Comparison of ENCODE assay signal across 8 cellular contexts in the genomic region with DNA sequence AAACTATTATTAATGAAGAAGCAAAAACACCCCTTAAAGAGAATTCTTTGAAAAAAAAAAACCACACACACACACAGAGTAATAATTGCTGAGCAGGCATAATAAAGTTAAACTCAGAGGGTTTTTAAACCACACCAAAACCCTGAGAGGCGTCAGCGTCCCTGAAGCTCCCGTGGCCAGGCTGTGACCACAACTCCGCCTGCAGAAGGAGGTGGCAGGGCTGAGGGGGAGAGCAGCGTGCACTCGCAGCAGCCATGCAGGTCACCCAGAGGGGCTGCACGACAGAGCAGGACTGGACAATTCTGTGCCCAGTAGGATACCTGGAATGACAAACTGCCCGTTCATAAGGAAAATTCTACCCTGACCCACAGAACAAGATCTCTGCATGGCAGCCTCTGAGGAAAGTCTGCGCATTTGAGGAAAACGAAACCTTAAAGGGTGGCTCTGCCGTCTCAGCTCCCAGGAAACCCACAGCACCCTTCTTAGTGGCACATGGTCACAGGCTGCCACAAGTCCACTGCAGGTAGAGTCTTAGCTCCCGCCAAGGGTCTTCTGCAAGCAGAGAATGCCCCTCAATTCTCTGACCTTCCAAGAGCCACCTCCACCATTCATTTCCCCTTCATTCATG. TPM values are rescaled to one million over a fixed set of nuclear protein-coding genes. Genes with fewer than 3 reads are reported as not detected.
DNase-seq lines count a peak whose midpoint lies in the region; ATAC-seq, FAIRE-seq and TF ChIP-seq lines count a peak whose summit lies in the region.

No MANE protein-coding gene starts in this region.

- H3K36me3 Mint-ChIP-seq in naive thymus-derived CD8-positive, alpha-beta T cell: no peaks in the 10 kb centered on the region
- H3K36me3 Mint-ChIP-seq in endothelial cell (ENCODE audit: low read depth, unreplicated experiment): no peaks in the 10 kb centered on the region

- DNase-seq in RCC 7860 (ENCODE audit: low spot score): peak; percentile 13
- no peak for DNase-seq in astrocyte of the cerebellum (ENCODE audit: low read depth)
- peak in 7 of 10 donors; percentile 4 to 49 (median 39) for DNase-seq in naive thymus-derived CD8-positive, alpha-beta T cell
- peak in 1 of 2 donors; percentile 10 for DNase-seq in tibial nerve (ENCODE audit: low spot score in 2 of 2)
- DNase-seq in NCI-H2081 treated with DMSO at 0.1 percent for 48 hours (lab: John Stamatoyannopoulos, UW): no peak
- no peak for DNase-seq in KG1 (lab: John Stamatoyannopoulos, UW)
- DNase-seq in endothelial cell (ENCODE audit: low spot score): no peak

- no peak for TF ChIP-seq POLR2A in tibial nerve (IDR thresholded peaks at IDR 0.05)

- peak; percentile 75 for FAIRE-seq in RCC 7860 (lab: Jason Lieb, UNC)

- TF ChIP-seq EP300 in tibial nerve (IDR thresholded peaks at IDR 0.05): no peak

- H3K27me3 Mint-ChIP-seq in naive thymus-derived CD8-positive, alpha-beta T cell: peaks cover 0 to 4% (median 2%) of the 10 kb centered on the region in 5 donors
- H3K27me3 Mint-ChIP-seq in endothelial cell (ENCODE audit: unreplicated experiment): peaks cover 1% of the 10 kb centered on the region

- no peak overlapping the region for H3K4me3 Mint-ChIP-seq in naive thymus-derived CD8-positive, alpha-beta T cell
- no peak overlapping the region for H3K4me3 Mint-ChIP-seq in endothelial cell (ENCODE audit: unreplicated experiment)

- in situ Hi-C loops in astrocyte of the cerebellum (cut with HindIII; ENCODE audit: low sequenced_read_pairs): no loop called here

- peak overlapping the region in 3 of 10 donors; percentile 18 to 23 (median 19) for H3K27ac Mint-ChIP-seq in naive thymus-derived CD8-positive, alpha-beta T cell
- no peak overlapping the region for H3K27ac Mint-ChIP-seq in endothelial cell (ENCODE audit: unreplicated experiment)

- no peaks in the 10 kb centered on the region for H3K4me1 ChIP-seq in tibial nerve

- H3K4me3 ChIP-seq in astrocyte of the cerebellum (ENCODE audit: low read depth, low read length) (peak overlapping the region; percentile 17), tibial nerve (peak overlapping the region in 3 of 4 donors; percentile 20 to 35 (median 24))

- H3K4me1 Mint-ChIP-seq in naive thymus-derived CD8-positive, alpha-beta T cell: peaks cover 5 to 11% (median 7%) of the 10 kb centered on the region in 4 donors
- peaks cover 12% of the 10 kb centered on the region for H3K4me1 Mint-ChIP-seq in endothelial cell (ENCODE audit: unreplicated experiment)

- H3K9me3 Mint-ChIP-seq in naive thymus-derived CD8-positive, alpha-beta T cell: no peaks in the 10 kb centered on the region
- H3K9me3 Mint-ChIP-seq in endothelial cell (ENCODE audit: unreplicated experiment): no peaks in the 10 kb centered on the region

- 42 to 66% methylated on average over 11 to 12 of the region's 12 CpGs for WGBS in tibial nerve, 2 donors

- ATAC-seq in GM19324 (IDR thresholded peaks at IDR 0.05; ENCODE audit: low FRiP score, unreplicated experiment): peak; percentile 62
- ATAC-seq in naive thymus-derived CD8-positive, alpha-beta T cell: peak; percentile 82 to 91

- no peak for TF ChIP-seq CTCF in astrocyte of the cerebellum (IDR thresholded peaks at IDR 0.05; ENCODE audit: low read depth, low read length, missing control alignments)
- TF ChIP-seq CTCF in tibial nerve (IDR thresholded peaks at IDR 0.05): no peak
- no peak for TF ChIP-seq CTCF in endothelial cell (IDR thresholded peaks at IDR 0.05; ENCODE audit: unreplicated experiment)

- POLR2A ChIA-PET in naive thymus-derived CD8-positive, alpha-beta T cell (lab: Charles Lee): no interaction called here

- H3K9me3 ChIP-seq in tibial nerve: no peaks in the 10 kb centered on the region

- no peaks in the 10 kb centered on the region for H3K27me3 ChIP-seq in tibial nerve

- no peaks in the 10 kb centered on the region for H3K36me3 ChIP-seq in tibial nerve

- H3K27ac ChIP-seq in tibial nerve: no peak overlapping the region

RNA-seq across cellular contexts. Expression of a gene that starts 44.0 kb away (rescaled TPM):
- total RNA-seq in naive thymus-derived CD8-positive, alpha-beta T cell: not detected
- polyA plus RNA-seq in naive thymus-derived CD8-positive, alpha-beta T cell: not detected
- total RNA-seq in tibial nerve: 1 to 10 TPM; 1.8 to 4.2 (median 2.7) TPM
- 3.5 TPM for total RNA-seq in endothelial cell (ENCODE audit: unreplicated experiment)

Comparison
In these comparisons a context has a peak if more than half of its experiments do, and no peak if none do; other contexts are left out.
1. DNase-seq: peak in RCC 7860 (single experiment) and naive thymus-derived CD8-positive, alpha-beta T cell (7 of 10); none in astrocyte of the cerebellum (single experiment), NCI-H2081 treated with DMSO at 0.1 percent for 48 hours (single experiment), KG1 (single experiment) and endothelial cell (single experiment).